26 cellular contexts compared by ENCODE assay signal in the genomic region with DNA sequence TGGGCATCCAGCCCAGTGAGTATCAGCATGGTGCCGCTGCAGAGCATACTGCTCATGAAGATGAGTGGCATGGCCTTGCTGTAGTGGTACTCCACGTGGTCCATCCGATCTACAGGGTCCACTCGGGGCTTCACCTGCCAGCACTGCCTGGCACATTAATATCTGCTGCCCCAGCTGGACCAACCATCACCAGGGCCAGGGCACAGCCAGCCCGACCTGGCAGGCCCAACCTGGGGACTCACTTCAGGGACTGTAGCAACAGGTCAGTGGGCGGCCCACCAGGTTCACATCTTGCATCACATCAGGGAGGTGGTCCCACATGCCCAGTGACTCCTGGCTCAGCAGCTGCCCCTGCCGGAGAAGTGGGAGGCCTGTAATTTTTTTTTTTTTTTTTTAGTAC. TPM values are rescaled to one million over a fixed set of nuclear protein-coding genes. Genes with fewer than 3 reads are reported as not detected.
DNase-seq lines count a peak whose midpoint lies in the region; ATAC-seq, FAIRE-seq and TF ChIP-seq lines count a peak whose summit lies in the region.
"Had no signal": no experiment of that assay in that cellular context is flagged by ENCODE, and none has a peak within 500 bp of the region (broad histone marks: within the 10 kb centered on the region; RNA-seq: fewer than 3 reads in every experiment).

No MANE protein-coding gene starts in this region.

- H3K14ac ChIP-seq in H1 (ENCODE audit: insufficient read length) (no peak overlapping the region), trophoblast cell (ENCODE audit: low read length) (no peak overlapping the region)

- H2BK15ac ChIP-seq in H1 (ENCODE audit: low read length), result no peak overlapping the region

- H3K27me3 ChIP-seq in heart right ventricle (no peaks in the 10 kb centered on the region), H1 (replicated peaks in 1 of 4; ENCODE audit: control insufficient read depth in 3 of 4, extremely low read depth in 1 of 4, insufficient read depth in 3 of 4, low read length in 3 of 4) (no peaks in the 10 kb centered on the region), trophoblast cell (ENCODE audit: insufficient read depth, low read length) (no peaks in the 10 kb centered on the region)
- H3K27me3 ChIP-seq: BE2C; BLaER1 treated with 17β-estradiol and CSF1 and Interleukin-3, amounts not matched to agents 10 nM and 100 nM had no signal

- H3K36me3 ChIP-seq in heart right ventricle (no peaks in the 10 kb centered on the region), H1 (ENCODE audit: control insufficient read depth in 2 of 4, insufficient read depth in 4 of 4, low read length in 3 of 4) (no peaks in the 10 kb centered on the region; a peak in 1 of 8 replicates), kidney (ENCODE audit: control insufficient read depth in 1 of 2, insufficient read depth in 2 of 2, low read length in 2 of 2) (no peaks in the 10 kb centered on the region), trophoblast cell (ENCODE audit: control insufficient read depth in 1 of 2, insufficient read depth in 2 of 2, low read length in 2 of 2) (peaks cover 4 to 9% of the 10 kb centered on the region in 2 experiments)
- H3K36me3 ChIP-seq: BE2C had no signal

- H2BK5ac ChIP-seq in H1 (ENCODE audit: low read depth, low read length) (peak overlapping the region; percentile 4; the same call in 1 of the 2 replicates), trophoblast cell (ENCODE audit: low read depth, low read length, poor library complexity) (no peak overlapping the region)

- no peak for TF ChIP-seq EP300 in H1 (IDR thresholded peaks at IDR 0.05; ENCODE audit: borderline replicate concordance in 1 of 2, low read depth in 2 of 2, low read length in 2 of 2)

- intact Hi-C loops in heart right ventricle (cut with DNase I), result loop anchor here in 1 of 10 donors (10.0 kb wide), 1 partner anchor 63 kb away; no protein-coding TSS in a partner anchor
- intact Hi-C loops in cardiac septum (cut with DNase I), result no loop called here
- intact Hi-C loops in kidney (cut with DNase I), result no loop called here

- H4K20me1 ChIP-seq in H1 (replicated peaks in 1 of 2; ENCODE audit: control insufficient read depth in 1 of 2, insufficient read depth in 2 of 2, low read length in 2 of 2), result no peaks in the 10 kb centered on the region
- H4K20me1 ChIP-seq: BLaER1 treated with 17β-estradiol and CSF1 and Interleukin-3, amounts not matched to agents 10 nM and 100 nM had no signal

- TF ChIP-seq CTCF in heart right ventricle (IDR thresholded peaks at IDR 0.05), result no peak
- TF ChIP-seq CTCF in H1 (IDR thresholded peaks at IDR 0.05; ENCODE audit: control extremely low read depth in 1 of 3, insufficient read depth in 1 of 3, low read depth in 1 of 3, low read length in 3 of 3), result no peak
- no peak for TF ChIP-seq CTCF in kidney (IDR thresholded peaks at IDR 0.05; ENCODE audit: borderline replicate concordance, extremely low read depth, insufficient read depth)
- TF ChIP-seq CTCF in mesothelial cell of epicardium (IDR thresholded peaks at IDR 0.05; ENCODE audit: unreplicated experiment), result no peak

- H3K79me1 ChIP-seq in H1 (ENCODE audit: low read depth, low read length), result peaks cover 2% of the 10 kb centered on the region; the same call in 1 of the 2 replicates
- H3K79me1 ChIP-seq in trophoblast cell (ENCODE audit: low read length), result no peaks in the 10 kb centered on the region

- peak in 5 of 8 donors; percentile 8 to 66 (median 35) for ATAC-seq in heart right ventricle
- ATAC-seq: A549, GM12878 had no signal

- H3K4me3 Mint-ChIP-seq in mesothelial cell of epicardium, result no peak overlapping the region
- H3K4me3 Mint-ChIP-seq: CD14-positive monocyte; CD4-positive, alpha-beta T cell; CD8-positive, alpha-beta memory T cell had no signal

- no peak overlapping the region for H3K18ac ChIP-seq in H1 (ENCODE audit: extremely low read depth, low read length)
- peak overlapping the region; percentile 20 for H3K18ac ChIP-seq in trophoblast cell (ENCODE audit: low read length)

- no peak for TF ChIP-seq POLR2A in H1 (IDR thresholded peaks at IDR 0.05; ENCODE audit: control extremely low read depth in 1 of 2, low read depth in 2 of 2, low read length in 2 of 2)

- H2AFZ ChIP-seq in H1 (ENCODE audit: low read length), result no peak overlapping the region
- no peak overlapping the region for H2AFZ ChIP-seq in trophoblast cell (ENCODE audit: insufficient read depth, low read length, poor library complexity)

- H3K4me1 ChIP-seq in heart right ventricle (peaks cover 0 to 4% (median under 1%) of the 10 kb centered on the region in 9 donors), H1 (replicated peaks in 1 of 4; ENCODE audit: control insufficient read depth in 3 of 4, insufficient read depth in 4 of 4, low read length in 3 of 4) (no peaks in the 10 kb centered on the region; a peak in 1 of 7 replicates), kidney (ENCODE audit: control insufficient read depth in 1 of 2, insufficient read depth in 1 of 2, low read depth in 1 of 2, low read length in 2 of 2) (no peaks in the 10 kb centered on the region), trophoblast cell (ENCODE audit: control insufficient read depth in 1 of 2, insufficient read depth in 2 of 2, low read length in 2 of 2) (peaks cover 0 to 4% of the 10 kb centered on the region in 2 experiments)
- H3K4me1 ChIP-seq: BE2C had no signal

- H3K27me3 Mint-ChIP-seq in mesothelial cell of epicardium (ENCODE audit: low read depth), result no peaks in the 10 kb centered on the region
- H3K27me3 Mint-ChIP-seq: CD4-positive, alpha-beta T cell had no signal

- H4K12ac ChIP-seq in trophoblast cell (ENCODE audit: low read depth, low read length), result no peak overlapping the region

- H3K9me3 ChIP-seq in heart right ventricle (peaks cover 0 to 17% (median 9%) of the 10 kb centered on the region in 11 donors), H1 (ENCODE audit: insufficient read depth in 2 of 2, low read depth in 1 of 2, low read length in 1 of 2) (peaks cover 0 to 5% of the 10 kb centered on the region in 2 experiments; a peak in 1 of 4 replicates), kidney (ENCODE audit: control insufficient read depth in 1 of 2, low read length in 2 of 2) (peaks cover 0 to 7% of the 10 kb centered on the region in 2 donors), trophoblast cell (ENCODE audit: insufficient read depth, low read depth, low read length) (peaks cover 8% of the 10 kb centered on the region)

- H3K27ac Mint-ChIP-seq in mesothelial cell of epicardium, result no peak overlapping the region
- H3K27ac Mint-ChIP-seq: CD14-positive monocyte; CD4-positive, alpha-beta T cell; CD8-positive, alpha-beta memory T cell had no signal

- H4K91ac ChIP-seq in H1 (replicated peaks; ENCODE audit: insufficient read length, low read length) (peak overlapping the region; percentile 51), trophoblast cell (ENCODE audit: low read depth, low read length) (no peak overlapping the region)

- POLR2A ChIA-PET in H1 (lab: Charles Lee; ENCODE audit: partially characterized antibody), result no interaction called here

- no peak overlapping the region for H3K56ac ChIP-seq in H1 (replicated peaks; ENCODE audit: insufficient read length, low read depth, low read length)

- CTCF ChIA-PET in H1 (lab: Charles Lee; ENCODE audit: partially characterized antibody), result no interaction called here

- no peak overlapping the region for H4K5ac ChIP-seq in H1 (ENCODE audit: insufficient read length, low read depth, low read length)

- WGBS in heart right ventricle, 2 donors, result 95 to 97% methylated on average over 7 of the region's 7 CpGs
- 93% methylated on average over 7 of the region's 7 CpGs; no CpG with 5 or more reads in 1 of the 2 experiments for WGBS in H1 (ENCODE audit: extremely low coverage in 1 of 2, insufficient coverage in 1 of 2, insufficient read length in 1 of 2, insufficient replicate concordance in 2 of 2, low coverage in 1 of 2, low lambda C conversion rate in 2 of 2, missing lambda C conversion rate in 1 of 2), 2 experiments
- WGBS in trophoblast cell (ENCODE audit: extremely low coverage, insufficient coverage, insufficient read length), result no CpG with 5 or more reads among the region's 7 CpGs

- H3K79me2 ChIP-seq in H1 (ENCODE audit: control insufficient read depth in 1 of 2, insufficient read depth in 2 of 2, low read length in 2 of 2) (peaks cover 0 to 25% of the 10 kb centered on the region in 2 experiments; a peak in 2 of 4 replicates), trophoblast cell (ENCODE audit: control insufficient read depth, insufficient read depth, low read length, poor library complexity) (no peaks in the 10 kb centered on the region)

- peaks cover 29% of the 10 kb centered on the region for H3K9me3 Mint-ChIP-seq in mesothelial cell of epicardium

- H2BK120ac ChIP-seq in H1 (replicated peaks; ENCODE audit: low read depth, low read length) (no peak overlapping the region), trophoblast cell (ENCODE audit: insufficient read depth, low read length, poor library complexity) (no peak overlapping the region)

- H4K8ac ChIP-seq in H1 (ENCODE audit: extremely low read depth, insufficient read depth, low read length), result no peak overlapping the region
- no peak overlapping the region for H4K8ac ChIP-seq in trophoblast cell (ENCODE audit: low read depth, low read length)

- H3K4me3 ChIP-seq in heart right ventricle (no peak overlapping the region), H1 (ENCODE audit: extremely low read depth in 1 of 4, insufficient read depth in 2 of 4, low read depth in 3 of 4, low read length in 4 of 4) (no peak overlapping the region), kidney (ENCODE audit: low read length in 2 of 2) (no peak overlapping the region), trophoblast cell (ENCODE audit: low read depth, low read length) (no peak overlapping the region)
- H3K4me3 ChIP-seq: A549; BLaER1 treated with 17β-estradiol and CSF1 and Interleukin-3, amounts not matched to agents 10 nM and 100 nM; GM12878 had no signal

- H3K9ac ChIP-seq in H1 (replicated peaks in 1 of 4; ENCODE audit: extremely low read depth in 1 of 4, low read depth in 3 of 4, low read length in 3 of 4) (no peak overlapping the region), kidney (ENCODE audit: low read length in 2 of 2) (no peak overlapping the region), trophoblast cell (ENCODE audit: low read length) (no peak overlapping the region)
- H3K9ac ChIP-seq: BLaER1 treated with 17β-estradiol and CSF1 and Interleukin-3, amounts not matched to agents 10 nM and 100 nM had no signal

- no peak for TF ChIP-seq RAD21 in H1 (IDR thresholded peaks at IDR 0.05 in 1 of 2, conservative IDR thresholded peaks at IDR 0.05 in 1 of 2; ENCODE audit: low read depth in 2 of 2, low read length in 2 of 2)

- FAIRE-seq in H1 (lab: Jason Lieb, UNC) (no peak), kidney (lab: Jason Lieb, UNC) (no peak)
- FAIRE-seq: A549, D721Med, GM12878, GM19239 had no signal

- no peak for DNase-seq in heart right ventricle
- DNase-seq in cardiac septum (ENCODE audit: low spot score), result no peak
- DNase-seq in H1 (ENCODE audit: low read depth in 1 of 2, low spot score in 2 of 2), result no peak
- DNase-seq in kidney, result peak; percentile 30
- no peak for DNase-seq in trophoblast cell
- DNase-seq in mesothelial cell of epicardium (ENCODE audit: low spot score in 2 of 2, unreplicated experiment in 2 of 2), result no peak
- DNase-seq in midbrain (lab: John Stamatoyannopoulos, UW), result no peak
- DNase-seq: 8988T; ACHN; AML-193; BE2C; CD4-positive, alpha-beta T cell; CD8-positive, alpha-beta memory T cell; DMS 273 treated with DMSO at 0.1 percent for 48 hours; DMS79; EL; GDM1; GOT3; H7; HCEC 1CT had no signal

- H3K4ac ChIP-seq in H1 (replicated peaks; ENCODE audit: insufficient read length, low read depth, low read length) (no peak overlapping the region), trophoblast cell (ENCODE audit: low read depth, low read length) (no peak overlapping the region)

- H3K36me3 Mint-ChIP-seq in mesothelial cell of epicardium, result peaks cover 52% of the 10 kb centered on the region
- H3K36me3 Mint-ChIP-seq: CD14-positive monocyte had no signal

- H3K4me1 Mint-ChIP-seq in mesothelial cell of epicardium, result peaks cover 9% of the 10 kb centered on the region
- H3K4me1 Mint-ChIP-seq: CD14-positive monocyte had no signal

- H2AK5ac ChIP-seq in H1 (ENCODE audit: low read depth, low read length), result no peak overlapping the region; the same call in 1 of the 2 replicates
- no peak overlapping the region for H2AK5ac ChIP-seq in trophoblast cell (ENCODE audit: low read length)

- H2BK12ac ChIP-seq in H1 (ENCODE audit: low read depth, low read length), result no peak overlapping the region
- H2BK12ac ChIP-seq in trophoblast cell (ENCODE audit: low read length), result no peak overlapping the region

- no peaks in the 10 kb centered on the region for H3K23me2 ChIP-seq in H1 (ENCODE audit: low read depth, low read length)

- H3K4me2 ChIP-seq in H1 (ENCODE audit: insufficient read depth in 1 of 2, low read depth in 2 of 2, low read length in 2 of 2) (no peak overlapping the region), trophoblast cell (ENCODE audit: low read length) (no peak overlapping the region)
- H3K4me2 ChIP-seq: A549; BLaER1 treated with 17β-estradiol and CSF1 and Interleukin-3, amounts not matched to agents 10 nM and 100 nM had no signal

- no peak overlapping the region for H2BK20ac ChIP-seq in H1 (ENCODE audit: low read length)

- H3K27ac ChIP-seq in heart right ventricle (no peak overlapping the region), H1 (ENCODE audit: low read depth, low read length) (no peak overlapping the region), kidney (ENCODE audit: low read depth in 2 of 2, low read length in 2 of 2) (no peak overlapping the region), trophoblast cell (ENCODE audit: low read depth, low read length) (no peak overlapping the region)
- H3K27ac ChIP-seq: A549; BLaER1 treated with 17β-estradiol and CSF1 and Interleukin-3, amounts not matched to agents 10 nM and 100 nM had no signal

- H3K23ac ChIP-seq in H1 (ENCODE audit: insufficient read length), result no peak overlapping the region
- H3K23ac ChIP-seq in trophoblast cell (ENCODE audit: low read length), result no peak overlapping the region

RNA-seq across cellular contexts. Expression of a gene that starts 48.1 kb away (rescaled TPM):
- total RNA-seq in heart right ventricle, result 100 to 1,000 TPM; 143 to 344 (median 222) TPM
- 100 to 1,000 TPM in 1 of 2 donors, 10 to 100 TPM in 1; 76.4 to 212 TPM for polyA plus RNA-seq in heart right ventricle
- total RNA-seq in cardiac septum, result 97.4 TPM
- total RNA-seq in H1 (2021; fragmentation: NEBNext Ultra II Directional; extraction: Animal tissue kit (Norgen Biotek cat#: 25700)), result 6.9 and 8.1 TPM in 2 replicates
- 8.4 and 13.1 TPM in 2 replicates for polyA plus RNA-seq in H1 (2011; rRNA removed)
- polyA plus RNA-seq in H1 (2011; cell fraction: cytosol; rRNA removed), result 7.4 TPM
- 28.2 TPM for polyA plus RNA-seq in H1 (2011; cell fraction: nucleus; rRNA removed)
- 15.5 to 23.8 TPM (median 18.1 TPM) in 4 replicates for polyA plus RNA-seq in H1 (2012, experiment 1 of 2)
- polyA plus RNA-seq in H1 (2012, experiment 2 of 2), result 2.5 TPM
- 8.3 TPM for polyA plus RNA-seq in H1 (2013, experiment 1 of 2)
- 8.4 TPM for polyA plus RNA-seq in H1 (2013, experiment 2 of 2)
- polyA minus RNA-seq in H1 (2011; rRNA and poly(A)+ RNA removed), result 56.9 and 58.7 TPM in 2 replicates
- polyA minus RNA-seq in H1 (2011; cell fraction: cytosol; rRNA and poly(A)+ RNA removed), result 25.8 TPM
- 107 TPM for polyA minus RNA-seq in H1 (2011; cell fraction: nucleus; rRNA and poly(A)+ RNA removed)
- 9.3 TPM for total RNA-seq in kidney
- polyA plus RNA-seq in kidney (ENCODE audit: insufficient read depth, low read depth, low replicate concordance), result 3.1 TPM
- polyA plus RNA-seq in trophoblast cell (2013), result 13.6 and 14.9 TPM in 2 replicates
- total RNA-seq in mesothelial cell of epicardium, result 81.6 to 95.5 TPM (median 86.6 TPM) in 3 replicates
